Comparison of ENCODE assay signal across 7 cellular contexts in the genomic region with DNA sequence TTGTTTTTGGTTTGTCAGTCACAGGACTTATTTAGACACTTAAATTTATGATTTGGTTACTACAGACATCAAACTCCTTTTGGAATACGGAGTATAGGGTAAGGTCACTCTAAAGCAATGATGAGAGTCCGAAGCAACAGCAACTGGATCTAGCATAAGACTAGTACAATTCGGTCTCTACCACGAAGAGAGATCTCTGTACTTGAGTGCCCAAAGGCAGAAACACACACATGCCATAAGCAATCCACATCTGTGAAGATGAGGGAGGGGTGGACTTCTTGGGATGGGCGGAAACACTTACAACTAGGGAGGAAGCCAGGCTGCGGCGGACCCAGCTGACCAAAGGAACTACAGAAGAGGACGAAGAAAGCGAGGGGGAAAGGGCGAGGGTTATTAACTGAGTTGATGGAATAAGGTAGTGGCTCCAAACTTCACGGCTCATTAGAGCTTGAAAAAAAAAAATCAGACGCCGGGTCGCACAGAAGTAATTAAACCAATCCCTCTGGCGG. TPM values are rescaled to one million over a fixed set of nuclear protein-coding genes. Genes with fewer than 3 reads are reported as not detected.
DNase-seq lines count a peak whose midpoint lies in the region; ATAC-seq and TF ChIP-seq lines count a peak whose summit lies in the region.

No MANE protein-coding gene starts in this region.

- CTCF ChIA-PET in naive thymus-derived CD4-positive, alpha-beta T cell (lab: Charles Lee): no interaction called here

- TF ChIP-seq CTCF in GM12865 (IDR thresholded peaks at IDR 0.05; ENCODE audit: insufficient read depth, low read depth, low read length, missing control alignments): no peak
- TF ChIP-seq CTCF in esophagus squamous epithelium (IDR thresholded peaks at IDR 0.05): no peak
- TF ChIP-seq CTCF in tibial nerve (IDR thresholded peaks at IDR 0.05): no peak

- H3K36me3 Mint-ChIP-seq in activated CD4-positive, alpha-beta T cell treated with anti-CD3 and anti-CD28 coated beads, Interleukin-2, amount 10 ng/mL, durations not matched to agents 24 days and 14 days (ENCODE audit: low read depth): no peaks in the 10 kb centered on the region
- H3K36me3 Mint-ChIP-seq in naive thymus-derived CD4-positive, alpha-beta T cell: peaks cover 0 to 4% (median 2%) of the 10 kb centered on the region in 5 donors

- no peaks in the 10 kb centered on the region for H3K27me3 Mint-ChIP-seq in activated CD4-positive, alpha-beta T cell treated with anti-CD3 and anti-CD28 coated beads, Interleukin-2, amount 10 ng/mL, durations not matched to agents 24 days and 14 days
- H3K27me3 Mint-ChIP-seq in naive thymus-derived CD4-positive, alpha-beta T cell: no peaks in the 10 kb centered on the region

- H3K9me3 Mint-ChIP-seq in activated CD4-positive, alpha-beta T cell treated with anti-CD3 and anti-CD28 coated beads, Interleukin-2, amount 10 ng/mL, durations not matched to agents 24 days and 14 days: no peaks in the 10 kb centered on the region
- H3K9me3 Mint-ChIP-seq in naive thymus-derived CD4-positive, alpha-beta T cell: peaks cover 0 to 4% (median 0%) of the 10 kb centered on the region in 11 donors

- no peaks in the 10 kb centered on the region for H3K9me2 ChIP-seq in GM23248 (ENCODE audit: insufficient read depth)
- H3K9me2 ChIP-seq in Karpas-422 (replicated peaks; ENCODE audit: insufficient read depth, low read length): no peaks in the 10 kb centered on the region

- in situ Hi-C loops in GM23248 (cut with MboI): no loop called here

- no peaks in the 10 kb centered on the region for H3K9me3 ChIP-seq in GM23248 (ENCODE audit: low read depth)
- no peaks in the 10 kb centered on the region for H3K9me3 ChIP-seq in Karpas-422 (ENCODE audit: low read length)
- no peaks in the 10 kb centered on the region for H3K9me3 ChIP-seq in esophagus squamous epithelium
- H3K9me3 ChIP-seq in naive thymus-derived CD4-positive, alpha-beta T cell (ENCODE audit: control insufficient read depth in 2 of 3, low read length in 3 of 3): no peaks in the 10 kb centered on the region
- H3K9me3 ChIP-seq in tibial nerve: no peaks in the 10 kb centered on the region

- H3K27ac Mint-ChIP-seq in activated CD4-positive, alpha-beta T cell treated with anti-CD3 and anti-CD28 coated beads, Interleukin-2, amount 10 ng/mL, durations not matched to agents 24 days and 14 days: peak overlapping the region; percentile 99
- H3K27ac Mint-ChIP-seq in naive thymus-derived CD4-positive, alpha-beta T cell: peak overlapping the region; percentile 93 to 99 (median 98)

- peak overlapping the region; percentile 97 for H3K4me3 Mint-ChIP-seq in activated CD4-positive, alpha-beta T cell treated with anti-CD3 and anti-CD28 coated beads, Interleukin-2, amount 10 ng/mL, durations not matched to agents 24 days and 14 days
- peak overlapping the region; percentile 90 to 100 (median 98) for H3K4me3 Mint-ChIP-seq in naive thymus-derived CD4-positive, alpha-beta T cell

- peak; percentile 1 for ATAC-seq in naive thymus-derived CD4-positive, alpha-beta T cell

- no peaks in the 10 kb centered on the region for H3K36me3 ChIP-seq in GM23248 (ENCODE audit: low read depth)
- H3K36me3 ChIP-seq in Karpas-422 (ENCODE audit: insufficient read depth, low read length): no peaks in the 10 kb centered on the region
- H3K36me3 ChIP-seq in esophagus squamous epithelium: no peaks in the 10 kb centered on the region
- H3K36me3 ChIP-seq in naive thymus-derived CD4-positive, alpha-beta T cell (ENCODE audit: control insufficient read depth in 2 of 3, insufficient read depth in 3 of 3, low read length in 3 of 3): no peaks in the 10 kb centered on the region
- H3K36me3 ChIP-seq in tibial nerve: no peaks in the 10 kb centered on the region

- H4K20me1 ChIP-seq in GM23248 (ENCODE audit: insufficient read depth): no peaks in the 10 kb centered on the region
- H4K20me1 ChIP-seq in Karpas-422 (ENCODE audit: insufficient read depth, low read depth, low read length): no peaks in the 10 kb centered on the region

- TF ChIP-seq EP300 in tibial nerve (IDR thresholded peaks at IDR 0.05): no peak

- DNase-seq in GM12865 (ENCODE audit: low read depth) (peak; percentile 63), GM23248 (peak; percentile 67), Karpas-422 (peak; percentile 73), esophagus squamous epithelium (lab: John Stamatoyannopoulos, UW) (no peak), tibial nerve (ENCODE audit: low spot score in 2 of 2) (peak in 1 of 2 donors; percentile 63)
- DNase-seq in activated CD4-positive, alpha-beta T cell treated with anti-CD3 and anti-CD28 coated beads, Interleukin-2, amount 10 ng/mL, durations not matched to agents 24 days and 14 days: peak; percentile 74
- peak in 2 of 9 donors; percentile 9 to 29 for DNase-seq in naive thymus-derived CD4-positive, alpha-beta T cell

- H3K27ac ChIP-seq in GM23248: peak overlapping the region; percentile 89
- peak overlapping the region; percentile 82 for H3K27ac ChIP-seq in Karpas-422 (ENCODE audit: low read length)
- peak overlapping the region; percentile 96 to 98 (median 98) for H3K27ac ChIP-seq in esophagus squamous epithelium
- peak overlapping the region; percentile 93 for H3K27ac ChIP-seq in naive thymus-derived CD4-positive, alpha-beta T cell (ENCODE audit: low read depth, low read length)
- H3K27ac ChIP-seq in tibial nerve: peak overlapping the region; percentile 93 to 98 (median 97)

- H3K4me3 ChIP-seq in GM12865 (ENCODE audit: low read depth, low read length): peak overlapping the region; percentile 92
- H3K4me3 ChIP-seq in GM23248: peak overlapping the region; percentile 88
- peak overlapping the region; percentile 68 for H3K4me3 ChIP-seq in Karpas-422 (ENCODE audit: low read length)
- H3K4me3 ChIP-seq in esophagus squamous epithelium: peak overlapping the region; percentile 67 to 87 (median 79)
- peak overlapping the region; percentile 80 for H3K4me3 ChIP-seq in naive thymus-derived CD4-positive, alpha-beta T cell (ENCODE audit: low read length)
- H3K4me3 ChIP-seq in tibial nerve: peak overlapping the region; percentile 68 to 82 (median 75)

- intact Hi-C loops in activated CD4-positive, alpha-beta T cell treated with anti-CD3 and anti-CD28 coated beads, Interleukin-2, amount 10 ng/mL, durations not matched to agents 24 days and 14 days (cut with micrococcal nuclease): loop anchor here (5.0 kb wide), 3 partner anchors 112 to 1508 kb away; a partner anchor contains a TSS
- intact Hi-C loops in esophagus squamous epithelium (cut with DNase I): no loop called here
- intact Hi-C loops in naive thymus-derived CD4-positive, alpha-beta T cell (cut with micrococcal nuclease): loop anchor here (1.0 to 5.0 kb wide), 6 partner anchors 127 to 1508 kb away; a partner anchor contains a TSS

- H3F3A ChIP-seq in GM23248 (ENCODE audit: insufficient read depth): peaks cover 23% of the 10 kb centered on the region

- H3K4me2 ChIP-seq in GM23248 (ENCODE audit: unreplicated experiment): peak overlapping the region; percentile 99
- peak overlapping the region; percentile 71 for H3K4me2 ChIP-seq in Karpas-422 (ENCODE audit: low read depth, low read length, poor library complexity, severe bottlenecking)

- H3K4me1 ChIP-seq in GM23248 (ENCODE audit: insufficient read depth) (peaks cover 28% of the 10 kb centered on the region), Karpas-422 (ENCODE audit: low read length) (peaks cover 33% of the 10 kb centered on the region), esophagus squamous epithelium (peaks cover 3 to 23% (median 11%) of the 10 kb centered on the region in 3 donors), tibial nerve (peaks cover 0 to 32% (median 7%) of the 10 kb centered on the region in 4 donors)
- H3K4me1 ChIP-seq in naive thymus-derived CD4-positive, alpha-beta T cell (ENCODE audit: control insufficient read depth in 2 of 2, insufficient read depth in 2 of 2, low read length in 2 of 2): peaks cover 13 to 18% of the 10 kb centered on the region in 2 donors

- POLR2A ChIA-PET in naive thymus-derived CD4-positive, alpha-beta T cell (lab: Charles Lee): interaction anchor here (1.2 kb wide), 1 partner anchor 1320 kb away, joined by 3 read pairs; a partner anchor contains a TSS

- WGBS in GM23248 (ENCODE audit: low coverage in 1 of 2, low lambda C conversion rate in 2 of 2, missing lambda C conversion rate in 2 of 2), 2 experiments: 1 to 2% methylated on average over 15 of the region's 15 CpGs
- WGBS in esophagus squamous epithelium, 2 donors: 1 to 2% methylated on average over 15 of the region's 15 CpGs
- 1 to 2% methylated on average over 15 of the region's 15 CpGs for WGBS in tibial nerve, 2 donors

- H2AFZ ChIP-seq in GM23248: peak overlapping the region; percentile 96
- peak overlapping the region; percentile 73; the same call in 1 of the 2 replicates for H2AFZ ChIP-seq in Karpas-422 (ENCODE audit: low read length)

- peaks cover 13% of the 10 kb centered on the region for H3K4me1 Mint-ChIP-seq in activated CD4-positive, alpha-beta T cell treated with anti-CD3 and anti-CD28 coated beads, Interleukin-2, amount 10 ng/mL, durations not matched to agents 24 days and 14 days
- H3K4me1 Mint-ChIP-seq in naive thymus-derived CD4-positive, alpha-beta T cell: peaks cover 5 to 33% (median 27%) of the 10 kb centered on the region in 7 donors

- no peak for TF ChIP-seq POLR2A in esophagus squamous epithelium (IDR thresholded peaks at IDR 0.05)
- no peak for TF ChIP-seq POLR2A in tibial nerve (IDR thresholded peaks at IDR 0.05)

- H3K79me2 ChIP-seq in GM23248 (ENCODE audit: insufficient read depth) (0 out of 2 replicates have a peak, but pooled peaks cover 9% of the 10 kb centered on the region), Karpas-422 (ENCODE audit: low read length) (peaks cover 3% of the 10 kb centered on the region; the same call in 1 of the 2 replicates)

- H3K27me3 ChIP-seq in GM23248 (replicated peaks; ENCODE audit: insufficient read depth): no peaks in the 10 kb centered on the region
- no peaks in the 10 kb centered on the region for H3K27me3 ChIP-seq in Karpas-422 (ENCODE audit: low read length)
- no peaks in the 10 kb centered on the region for H3K27me3 ChIP-seq in esophagus squamous epithelium
- H3K27me3 ChIP-seq in naive thymus-derived CD4-positive, alpha-beta T cell (ENCODE audit: control insufficient read depth in 2 of 2, insufficient read depth in 2 of 2, low read length in 2 of 2): no peaks in the 10 kb centered on the region
- H3K27me3 ChIP-seq in tibial nerve: no peaks in the 10 kb centered on the region

- H3K9ac ChIP-seq in GM23248 (peak overlapping the region; percentile 91), Karpas-422 (ENCODE audit: low read length) (peak overlapping the region; percentile 92)

RNA-seq across cellular contexts. Expression of a gene that starts 0.6 kb away (rescaled TPM):
- 4.4 and 28.6 TPM in 2 replicates for total RNA-seq in GM23248 (2014; rRNA removed; shearing (Covaris generic))
- polyA plus RNA-seq in GM23248 (2016; fragmentation: Nextera tagmentation; extraction: Ambion mirVana): 9.9 and 14.2 TPM in 2 replicates
- 15.3 and 15.4 TPM in 2 replicates for total RNA-seq in Karpas-422 (2014; rRNA removed; shearing (Covaris generic); ENCODE audit: low replicate concordance)
- total RNA-seq in activated CD4-positive, alpha-beta T cell treated with anti-CD3 and anti-CD28 coated beads, Interleukin-2, amount 10 ng/mL, durations not matched to agents 24 days and 14 days: 13.2 and 15.2 TPM in 2 replicates
- total RNA-seq in esophagus squamous epithelium (10 to 100 TPM in 2 of 4 donors, 1 to 10 TPM in 2; 8.8 to 21.4 (median 11.2) TPM), tibial nerve (10 to 100 TPM; 20.9 to 37.8 (median 26.7) TPM)
- 10 to 100 TPM; 10.5 to 16.6 (median 12.5) TPM for total RNA-seq in naive thymus-derived CD4-positive, alpha-beta T cell
- polyA plus RNA-seq in naive thymus-derived CD4-positive, alpha-beta T cell: 10 to 100 TPM; 21.3 to 28.9 TPM
